Comparison of ENCODE assay signal across 10 cellular contexts in the genomic region with DNA sequence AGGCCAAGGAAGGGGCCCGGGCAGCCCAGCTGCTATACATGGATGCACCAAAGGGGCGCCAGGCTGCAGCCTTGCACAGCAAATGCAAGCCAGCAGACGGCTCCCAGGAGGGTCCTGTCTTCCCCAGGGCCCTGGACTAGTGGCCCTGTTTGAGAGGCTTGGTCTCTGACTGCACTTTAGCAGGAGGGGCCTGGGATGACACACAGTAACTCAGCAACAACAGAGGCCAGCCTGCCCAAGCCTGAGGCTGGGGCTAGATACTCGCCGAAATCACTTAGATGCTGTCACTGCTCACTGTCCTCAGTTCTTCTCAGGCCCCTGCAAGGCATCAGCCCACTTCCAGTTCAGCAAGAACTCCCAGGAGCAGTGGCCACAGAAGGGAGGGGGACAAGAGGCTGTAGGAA.
DNase-seq lines count a peak whose midpoint lies in the region; ATAC-seq and TF ChIP-seq lines count a peak whose summit lies in the region.
"Had no signal": no experiment of that assay in that cellular context is flagged by ENCODE, and none has a peak within 500 bp of the region (broad histone marks: within the 10 kb centered on the region; RNA-seq: fewer than 3 reads in every experiment).

No MANE protein-coding gene starts in this region.

- no peaks in the 10 kb centered on the region for H3K79me2 ChIP-seq in OCI-LY7 (ENCODE audit: insufficient read depth, low read depth, low read length)

- H3K27ac ChIP-seq in OCI-LY7 (ENCODE audit: low read depth, low read length, poor library complexity, severe bottlenecking) = no peak overlapping the region
- H3K27ac ChIP-seq in psoas muscle = peak overlapping the region; percentile 81

- no peaks in the 10 kb centered on the region for H3K27me3 ChIP-seq in psoas muscle (ENCODE audit: insufficient read depth in 3 of 3, low read length in 2 of 3)

- H2AFZ ChIP-seq in OCI-LY7 (ENCODE audit: low read length) = no peak overlapping the region

- intact Hi-C loops in OCI-LY7 (cut with micrococcal nuclease; ENCODE audit: unreplicated experiment) = loop anchor here (1.0 kb wide), 1 partner anchor 72 kb away; no protein-coding TSS in a partner anchor
- intact Hi-C loops in psoas muscle (cut with DNase I) = loop anchor here (5.0 to 10.0 kb wide), 3 partner anchors 74 to 219 kb away; a partner anchor contains a TSS

- BruUV-seq in OCI-LY7 (replicated peaks; lab: Mats Ljungman, UMichigan) = no TSS peak

- CTCF ChIA-PET in OCI-LY7 (lab: Charles Lee; ENCODE audit: unreplicated experiment) = no interaction called here

- H3K4me1 ChIP-seq in OCI-LY7 (ENCODE audit: insufficient read depth, low read length, poor library complexity, severe bottlenecking) (peaks cover 42% of the 10 kb centered on the region), psoas muscle (peaks cover 54% of the 10 kb centered on the region)

- H3K36me3 ChIP-seq in OCI-LY7 (ENCODE audit: insufficient read depth, low read length) (peaks cover 62% of the 10 kb centered on the region), psoas muscle (ENCODE audit: insufficient read depth in 1 of 2, low read depth in 1 of 2) (peaks cover 0 to 9% of the 10 kb centered on the region in 2 donors)

- no peak for TF ChIP-seq POLR2A in erythroblast (IDR thresholded peaks at IDR 0.05; ENCODE audit: low read length)

- ATAC-seq in psoas muscle (no peak), HG02759 (IDR thresholded peaks at IDR 0.05; ENCODE audit: unreplicated experiment) (no peak), HG03139 (IDR thresholded peaks at IDR 0.05; ENCODE audit: unreplicated experiment) (no peak)

- H3K9me2 ChIP-seq in OCI-LY7 (ENCODE audit: insufficient read depth, low read length) = no peaks in the 10 kb centered on the region

- H3K4me3 ChIP-seq in OCI-LY7 (ENCODE audit: low read depth, low read length, poor library complexity, severe bottlenecking) (no peak overlapping the region), psoas muscle (no peak overlapping the region)

- POLR2A ChIA-PET in OCI-LY7 (lab: Charles Lee) = interaction anchor here (3.9 kb wide), 1 partner anchor 11 kb away, joined by 15 read pairs; no protein-coding TSS in a partner anchor

- no peak overlapping the region for H3K4me2 ChIP-seq in OCI-LY7 (ENCODE audit: low read length)

- TF ChIP-seq CTCF in OCI-LY7 (conservative IDR thresholded peaks at IDR 0.05; ENCODE audit: low read length) = peak; percentile 27; the same call in 1 of the 2 replicates
- no peak for TF ChIP-seq CTCF in psoas muscle (IDR thresholded peaks at IDR 0.05)

- DNase-seq in EH (ENCODE audit: low read depth) (peak; percentile 45), OCI-LY7 (ENCODE audit: low spot score) (no peak), erythroblast (lab: John Stamatoyannopoulos, UW) (peak; percentile 36 to 58), psoas muscle (no peak), globus pallidus (ENCODE audit: low spot score) (no peak), inferior parietal cortex (ENCODE audit: extremely low spot score) (no peak)
- DNase-seq: natural killer cell; stimulated activated naive CD4-positive, alpha-beta T cell treated with Interleukin-2 at 50 U/mL for 16 hours had no signal

- no peaks in the 10 kb centered on the region for H4K20me1 ChIP-seq in OCI-LY7 (ENCODE audit: insufficient read depth, low read length)

- H3K9me3 ChIP-seq in OCI-LY7 (ENCODE audit: low read length) (no peaks in the 10 kb centered on the region), psoas muscle (no peaks in the 10 kb centered on the region)

- WGBS in psoas muscle, 3 donors = 67 to 73% (median 71%) methylated on average over 5 of the region's 5 CpGs

Comparison
In these comparisons a context has a peak if more than half of its experiments do, and no peak if none do; other contexts are left out.
1. DNase-seq: peak in EH (single experiment) and erythroblast (2 of 2); none in OCI-LY7 (single experiment), psoas muscle (0 of 2), globus pallidus (single experiment) and inferior parietal cortex (single experiment).